In the genomic region with DNA sequence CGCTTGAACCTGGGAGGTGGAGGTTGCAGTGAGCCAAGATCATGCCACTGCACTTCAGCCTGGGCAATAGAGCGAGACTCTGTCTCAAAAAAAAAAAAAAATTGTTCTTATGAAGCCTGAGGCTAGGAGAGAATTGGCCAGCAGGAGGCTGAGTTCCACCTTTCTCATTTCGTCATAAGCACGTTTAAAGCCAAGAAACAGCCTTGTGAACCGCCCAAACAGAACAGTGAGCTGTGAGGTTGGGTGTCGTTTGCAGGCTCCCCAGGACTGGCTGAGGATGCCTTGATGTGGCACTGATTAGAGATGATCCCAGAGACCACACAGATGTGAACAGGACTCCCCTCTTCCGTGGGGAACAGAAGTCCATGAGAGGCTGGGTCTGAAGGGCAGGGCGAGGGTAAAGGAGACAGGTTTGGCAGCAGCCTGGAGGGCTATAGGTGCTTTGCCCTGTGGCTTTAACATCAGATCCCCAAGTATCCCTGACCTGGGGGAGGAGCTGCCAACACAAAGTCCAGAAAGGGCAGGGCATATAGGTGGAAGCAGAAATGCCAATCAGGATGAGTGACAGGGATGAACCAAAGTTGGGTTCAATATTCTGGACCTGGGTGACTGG, we compare ENCODE assay signal across 1 cellular context.
TF ChIP-seq lines count a peak whose summit lies in the region.

No MANE protein-coding gene starts in this region.

TF ChIP-seq in H1, 55 proteins besides CTCF, POLR2A, EP300 and RAD21 (continued from another document):
- TF ChIP-seq, protein P1, sequence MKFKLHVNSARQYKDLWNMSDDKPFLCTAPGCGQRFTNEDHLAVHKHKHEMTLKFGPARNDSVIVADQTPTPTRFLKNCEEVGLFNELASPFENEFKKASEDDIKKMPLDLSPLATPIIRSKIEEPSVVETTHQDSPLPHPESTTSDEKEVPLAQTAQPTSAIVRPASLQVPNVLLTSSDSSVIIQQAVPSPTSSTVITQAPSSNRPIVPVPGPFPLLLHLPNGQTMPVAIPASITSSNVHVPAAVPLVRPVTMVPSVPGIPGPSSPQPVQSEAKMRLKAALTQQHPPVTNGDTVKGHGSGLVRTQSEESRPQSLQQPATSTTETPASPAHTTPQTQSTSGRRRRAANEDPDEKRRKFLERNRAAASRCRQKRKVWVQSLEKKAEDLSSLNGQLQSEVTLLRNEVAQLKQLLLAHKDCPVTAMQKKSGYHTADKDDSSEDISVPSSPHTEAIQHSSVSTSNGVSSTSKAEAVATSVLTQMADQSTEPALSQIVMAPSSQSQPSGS (IDR thresholded peaks at IDR 0.05; ENCODE audit: low read length): no peak
- TF ChIP-seq, protein P2, sequence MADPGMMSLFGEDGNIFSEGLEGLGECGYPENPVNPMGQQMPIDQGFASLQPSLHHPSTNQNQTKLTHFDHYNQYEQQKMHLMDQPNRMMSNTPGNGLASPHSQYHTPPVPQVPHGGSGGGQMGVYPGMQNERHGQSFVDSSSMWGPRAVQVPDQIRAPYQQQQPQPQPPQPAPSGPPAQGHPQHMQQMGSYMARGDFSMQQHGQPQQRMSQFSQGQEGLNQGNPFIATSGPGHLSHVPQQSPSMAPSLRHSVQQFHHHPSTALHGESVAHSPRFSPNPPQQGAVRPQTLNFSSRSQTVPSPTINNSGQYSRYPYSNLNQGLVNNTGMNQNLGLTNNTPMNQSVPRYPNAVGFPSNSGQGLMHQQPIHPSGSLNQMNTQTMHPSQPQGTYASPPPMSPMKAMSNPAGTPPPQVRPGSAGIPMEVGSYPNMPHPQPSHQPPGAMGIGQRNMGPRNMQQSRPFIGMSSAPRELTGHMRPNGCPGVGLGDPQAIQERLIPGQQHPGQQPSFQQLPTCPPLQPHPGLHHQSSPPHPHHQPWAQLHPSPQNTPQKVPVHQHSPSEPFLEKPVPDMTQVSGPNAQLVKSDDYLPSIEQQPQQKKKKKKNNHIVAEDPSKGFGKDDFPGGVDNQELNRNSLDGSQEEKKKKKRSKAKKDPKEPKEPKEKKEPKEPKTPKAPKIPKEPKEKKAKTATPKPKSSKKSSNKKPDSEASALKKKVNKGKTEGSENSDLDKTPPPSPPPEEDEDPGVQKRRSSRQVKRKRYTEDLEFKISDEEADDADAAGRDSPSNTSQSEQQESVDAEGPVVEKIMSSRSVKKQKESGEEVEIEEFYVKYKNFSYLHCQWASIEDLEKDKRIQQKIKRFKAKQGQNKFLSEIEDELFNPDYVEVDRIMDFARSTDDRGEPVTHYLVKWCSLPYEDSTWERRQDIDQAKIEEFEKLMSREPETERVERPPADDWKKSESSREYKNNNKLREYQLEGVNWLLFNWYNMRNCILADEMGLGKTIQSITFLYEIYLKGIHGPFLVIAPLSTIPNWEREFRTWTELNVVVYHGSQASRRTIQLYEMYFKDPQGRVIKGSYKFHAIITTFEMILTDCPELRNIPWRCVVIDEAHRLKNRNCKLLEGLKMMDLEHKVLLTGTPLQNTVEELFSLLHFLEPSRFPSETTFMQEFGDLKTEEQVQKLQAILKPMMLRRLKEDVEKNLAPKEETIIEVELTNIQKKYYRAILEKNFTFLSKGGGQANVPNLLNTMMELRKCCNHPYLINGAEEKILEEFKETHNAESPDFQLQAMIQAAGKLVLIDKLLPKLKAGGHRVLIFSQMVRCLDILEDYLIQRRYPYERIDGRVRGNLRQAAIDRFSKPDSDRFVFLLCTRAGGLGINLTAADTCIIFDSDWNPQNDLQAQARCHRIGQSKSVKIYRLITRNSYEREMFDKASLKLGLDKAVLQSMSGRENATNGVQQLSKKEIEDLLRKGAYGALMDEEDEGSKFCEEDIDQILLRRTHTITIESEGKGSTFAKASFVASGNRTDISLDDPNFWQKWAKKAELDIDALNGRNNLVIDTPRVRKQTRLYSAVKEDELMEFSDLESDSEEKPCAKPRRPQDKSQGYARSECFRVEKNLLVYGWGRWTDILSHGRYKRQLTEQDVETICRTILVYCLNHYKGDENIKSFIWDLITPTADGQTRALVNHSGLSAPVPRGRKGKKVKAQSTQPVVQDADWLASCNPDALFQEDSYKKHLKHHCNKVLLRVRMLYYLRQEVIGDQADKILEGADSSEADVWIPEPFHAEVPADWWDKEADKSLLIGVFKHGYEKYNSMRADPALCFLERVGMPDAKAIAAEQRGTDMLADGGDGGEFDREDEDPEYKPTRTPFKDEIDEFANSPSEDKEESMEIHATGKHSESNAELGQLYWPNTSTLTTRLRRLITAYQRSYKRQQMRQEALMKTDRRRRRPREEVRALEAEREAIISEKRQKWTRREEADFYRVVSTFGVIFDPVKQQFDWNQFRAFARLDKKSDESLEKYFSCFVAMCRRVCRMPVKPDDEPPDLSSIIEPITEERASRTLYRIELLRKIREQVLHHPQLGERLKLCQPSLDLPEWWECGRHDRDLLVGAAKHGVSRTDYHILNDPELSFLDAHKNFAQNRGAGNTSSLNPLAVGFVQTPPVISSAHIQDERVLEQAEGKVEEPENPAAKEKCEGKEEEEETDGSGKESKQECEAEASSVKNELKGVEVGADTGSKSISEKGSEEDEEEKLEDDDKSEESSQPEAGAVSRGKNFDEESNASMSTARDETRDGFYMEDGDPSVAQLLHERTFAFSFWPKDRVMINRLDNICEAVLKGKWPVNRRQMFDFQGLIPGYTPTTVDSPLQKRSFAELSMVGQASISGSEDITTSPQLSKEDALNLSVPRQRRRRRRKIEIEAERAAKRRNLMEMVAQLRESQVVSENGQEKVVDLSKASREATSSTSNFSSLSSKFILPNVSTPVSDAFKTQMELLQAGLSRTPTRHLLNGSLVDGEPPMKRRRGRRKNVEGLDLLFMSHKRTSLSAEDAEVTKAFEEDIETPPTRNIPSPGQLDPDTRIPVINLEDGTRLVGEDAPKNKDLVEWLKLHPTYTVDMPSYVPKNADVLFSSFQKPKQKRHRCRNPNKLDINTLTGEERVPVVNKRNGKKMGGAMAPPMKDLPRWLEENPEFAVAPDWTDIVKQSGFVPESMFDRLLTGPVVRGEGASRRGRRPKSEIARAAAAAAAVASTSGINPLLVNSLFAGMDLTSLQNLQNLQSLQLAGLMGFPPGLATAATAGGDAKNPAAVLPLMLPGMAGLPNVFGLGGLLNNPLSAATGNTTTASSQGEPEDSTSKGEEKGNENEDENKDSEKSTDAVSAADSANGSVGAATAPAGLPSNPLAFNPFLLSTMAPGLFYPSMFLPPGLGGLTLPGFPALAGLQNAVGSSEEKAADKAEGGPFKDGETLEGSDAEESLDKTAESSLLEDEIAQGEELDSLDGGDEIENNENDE (IDR thresholded peaks at IDR 0.05; ENCODE audit: insufficient replicate concordance, low read length): no peak
- TF ChIP-seq POU5F1 (IDR thresholded peaks at IDR 0.05; ENCODE audit: low read depth, low read length): no peak
